In genomic region chr17:61989509-61989908, GRCh38 we compare ENCODE assay signal across 1 cellular context.
TF ChIP-seq lines count a peak whose summit lies in the region.

No MANE protein-coding gene starts in this region.

TF ChIP-seq in K562, 482 proteins besides CTCF, POLR2A, EP300 and RAD21:
- TF ChIP-seq AFF1 (IDR thresholded peaks at IDR 0.05; ENCODE audit: low read depth in 1 of 2, partially characterized antibody in 2 of 2) (no peak), ZNF121 (CRISPR knock-in tag; conservative IDR thresholded peaks at IDR 0.05) (0 out of 2 replicates have a peak, but pooled peaks have one; percentile 5)
TF ChIP-seq in K562: peak in this region for 1.
